Comparison of ENCODE assay signal across 1 cellular context in the genomic region with DNA sequence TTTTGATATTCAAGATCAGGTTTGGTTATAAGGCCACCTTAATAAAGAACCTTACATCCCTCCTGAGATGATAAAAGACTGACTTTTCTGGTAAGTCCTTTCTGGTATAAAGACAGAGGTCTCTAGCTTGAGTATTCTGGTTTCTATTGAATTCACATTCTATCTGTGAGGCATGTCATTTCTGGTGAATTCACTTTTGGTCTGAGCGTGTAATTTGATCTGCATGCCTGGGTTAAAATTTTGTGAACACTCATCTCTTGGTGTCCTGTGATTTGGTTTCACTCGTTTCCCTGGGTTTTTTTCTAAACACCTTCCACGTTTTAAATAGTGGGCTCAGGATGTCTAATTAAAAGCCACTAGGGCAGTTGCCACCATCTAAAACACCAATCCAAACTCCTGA.
TF ChIP-seq lines count a peak whose summit lies in the region.

No MANE protein-coding gene starts in this region.

TF ChIP-seq in GM23338, 12 proteins besides CTCF, POLR2A, EP300 and RAD21 (continued from another document):
- TF ChIP-seq, protein P1, sequence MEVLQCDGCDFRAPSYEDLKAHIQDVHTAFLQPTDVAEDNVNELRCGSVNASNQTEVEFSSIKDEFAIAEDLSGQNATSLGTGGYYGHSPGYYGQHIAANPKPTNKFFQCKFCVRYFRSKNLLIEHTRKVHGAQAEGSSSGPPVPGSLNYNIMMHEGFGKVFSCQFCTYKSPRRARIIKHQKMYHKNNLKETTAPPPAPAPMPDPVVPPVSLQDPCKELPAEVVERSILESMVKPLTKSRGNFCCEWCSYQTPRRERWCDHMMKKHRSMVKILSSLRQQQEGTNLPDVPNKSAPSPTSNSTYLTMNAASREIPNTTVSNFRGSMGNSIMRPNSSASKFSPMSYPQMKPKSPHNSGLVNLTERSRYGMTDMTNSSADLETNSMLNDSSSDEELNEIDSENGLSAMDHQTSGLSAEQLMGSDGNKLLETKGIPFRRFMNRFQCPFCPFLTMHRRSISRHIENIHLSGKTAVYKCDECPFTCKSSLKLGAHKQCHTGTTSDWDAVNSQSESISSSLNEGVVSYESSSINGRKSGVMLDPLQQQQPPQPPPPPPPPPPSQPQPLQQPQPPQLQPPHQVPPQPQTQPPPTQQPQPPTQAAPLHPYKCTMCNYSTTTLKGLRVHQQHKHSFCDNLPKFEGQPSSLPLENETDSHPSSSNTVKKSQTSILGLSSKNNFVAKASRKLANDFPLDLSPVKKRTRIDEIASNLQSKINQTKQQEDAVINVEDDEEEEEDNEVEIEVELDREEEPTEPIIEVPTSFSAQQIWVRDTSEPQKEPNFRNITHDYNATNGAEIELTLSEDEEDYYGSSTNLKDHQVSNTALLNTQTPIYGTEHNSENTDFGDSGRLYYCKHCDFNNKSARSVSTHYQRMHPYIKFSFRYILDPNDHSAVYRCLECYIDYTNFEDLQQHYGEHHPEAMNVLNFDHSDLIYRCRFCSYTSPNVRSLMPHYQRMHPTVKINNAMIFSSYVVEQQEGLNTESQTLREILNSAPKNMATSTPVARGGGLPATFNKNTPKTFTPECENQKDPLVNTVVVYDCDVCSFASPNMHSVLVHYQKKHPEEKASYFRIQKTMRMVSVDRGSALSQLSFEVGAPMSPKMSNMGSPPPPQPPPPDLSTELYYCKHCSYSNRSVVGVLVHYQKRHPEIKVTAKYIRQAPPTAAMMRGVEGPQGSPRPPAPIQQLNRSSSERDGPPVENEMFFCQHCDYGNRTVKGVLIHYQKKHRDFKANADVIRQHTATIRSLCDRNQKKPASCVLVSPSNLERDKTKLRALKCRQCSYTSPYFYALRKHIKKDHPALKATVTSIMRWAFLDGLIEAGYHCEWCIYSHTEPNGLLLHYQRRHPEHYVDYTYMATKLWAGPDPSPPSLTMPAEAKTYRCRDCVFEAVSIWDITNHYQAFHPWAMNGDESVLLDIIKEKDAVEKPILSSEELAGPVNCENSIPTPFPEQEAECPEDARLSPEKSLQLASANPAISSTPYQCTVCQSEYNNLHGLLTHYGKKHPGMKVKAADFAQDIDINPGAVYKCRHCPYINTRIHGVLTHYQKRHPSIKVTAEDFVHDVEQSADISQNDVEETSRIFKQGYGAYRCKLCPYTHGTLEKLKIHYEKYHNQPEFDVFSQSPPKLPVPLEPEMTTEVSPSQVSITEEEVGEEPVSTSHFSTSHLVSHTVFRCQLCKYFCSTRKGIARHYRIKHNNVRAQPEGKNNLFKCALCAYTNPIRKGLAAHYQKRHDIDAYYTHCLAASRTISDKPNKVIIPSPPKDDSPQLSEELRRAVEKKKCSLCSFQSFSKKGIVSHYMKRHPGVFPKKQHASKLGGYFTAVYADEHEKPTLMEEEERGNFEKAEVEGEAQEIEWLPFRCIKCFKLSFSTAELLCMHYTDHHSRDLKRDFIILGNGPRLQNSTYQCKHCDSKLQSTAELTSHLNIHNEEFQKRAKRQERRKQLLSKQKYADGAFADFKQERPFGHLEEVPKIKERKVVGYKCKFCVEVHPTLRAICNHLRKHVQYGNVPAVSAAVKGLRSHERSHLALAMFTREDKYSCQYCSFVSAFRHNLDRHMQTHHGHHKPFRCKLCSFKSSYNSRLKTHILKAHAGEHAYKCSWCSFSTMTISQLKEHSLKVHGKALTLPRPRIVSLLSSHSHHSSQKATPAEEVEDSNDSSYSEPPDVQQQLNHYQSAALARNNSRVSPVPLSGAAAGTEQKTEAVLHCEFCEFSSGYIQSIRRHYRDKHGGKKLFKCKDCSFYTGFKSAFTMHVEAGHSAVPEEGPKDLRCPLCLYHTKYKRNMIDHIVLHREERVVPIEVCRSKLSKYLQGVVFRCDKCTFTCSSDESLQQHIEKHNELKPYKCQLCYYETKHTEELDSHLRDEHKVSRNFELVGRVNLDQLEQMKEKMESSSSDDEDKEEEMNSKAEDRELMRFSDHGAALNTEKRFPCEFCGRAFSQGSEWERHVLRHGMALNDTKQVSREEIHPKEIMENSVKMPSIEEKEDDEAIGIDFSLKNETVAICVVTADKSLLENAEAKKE (CRISPR knock-in tag; IDR thresholded peaks at IDR 0.05): no peak
- TF ChIP-seq JUNB (IDR thresholded peaks at IDR 0.05; ENCODE audit: unreplicated experiment): no peak
- no peak for TF ChIP-seq ZNF114 (CRISPR knock-in tag; IDR thresholded peaks at IDR 0.05)
- TF ChIP-seq POLR2AphosphoS5 (IDR thresholded peaks at IDR 0.05; ENCODE audit: low read depth): no peak
- no peak for TF ChIP-seq EZH2 (IDR thresholded peaks at IDR 0.05; ENCODE audit: low read depth, unreplicated experiment)
- no peak for TF ChIP-seq ZNF331 (CRISPR knock-in tag; IDR thresholded peaks at IDR 0.05; ENCODE audit: low read depth)
- TF ChIP-seq, protein P2, sequence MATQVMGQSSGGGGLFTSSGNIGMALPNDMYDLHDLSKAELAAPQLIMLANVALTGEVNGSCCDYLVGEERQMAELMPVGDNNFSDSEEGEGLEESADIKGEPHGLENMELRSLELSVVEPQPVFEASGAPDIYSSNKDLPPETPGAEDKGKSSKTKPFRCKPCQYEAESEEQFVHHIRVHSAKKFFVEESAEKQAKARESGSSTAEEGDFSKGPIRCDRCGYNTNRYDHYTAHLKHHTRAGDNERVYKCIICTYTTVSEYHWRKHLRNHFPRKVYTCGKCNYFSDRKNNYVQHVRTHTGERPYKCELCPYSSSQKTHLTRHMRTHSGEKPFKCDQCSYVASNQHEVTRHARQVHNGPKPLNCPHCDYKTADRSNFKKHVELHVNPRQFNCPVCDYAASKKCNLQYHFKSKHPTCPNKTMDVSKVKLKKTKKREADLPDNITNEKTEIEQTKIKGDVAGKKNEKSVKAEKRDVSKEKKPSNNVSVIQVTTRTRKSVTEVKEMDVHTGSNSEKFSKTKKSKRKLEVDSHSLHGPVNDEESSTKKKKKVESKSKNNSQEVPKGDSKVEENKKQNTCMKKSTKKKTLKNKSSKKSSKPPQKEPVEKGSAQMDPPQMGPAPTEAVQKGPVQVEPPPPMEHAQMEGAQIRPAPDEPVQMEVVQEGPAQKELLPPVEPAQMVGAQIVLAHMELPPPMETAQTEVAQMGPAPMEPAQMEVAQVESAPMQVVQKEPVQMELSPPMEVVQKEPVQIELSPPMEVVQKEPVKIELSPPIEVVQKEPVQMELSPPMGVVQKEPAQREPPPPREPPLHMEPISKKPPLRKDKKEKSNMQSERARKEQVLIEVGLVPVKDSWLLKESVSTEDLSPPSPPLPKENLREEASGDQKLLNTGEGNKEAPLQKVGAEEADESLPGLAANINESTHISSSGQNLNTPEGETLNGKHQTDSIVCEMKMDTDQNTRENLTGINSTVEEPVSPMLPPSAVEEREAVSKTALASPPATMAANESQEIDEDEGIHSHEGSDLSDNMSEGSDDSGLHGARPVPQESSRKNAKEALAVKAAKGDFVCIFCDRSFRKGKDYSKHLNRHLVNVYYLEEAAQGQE (IDR thresholded peaks at IDR 0.05; ENCODE audit: unreplicated experiment): no peak
- no peak for TF ChIP-seq STAT1 (IDR thresholded peaks at IDR 0.05; ENCODE audit: unreplicated experiment)
- no peak for TF ChIP-seq NANOG (IDR thresholded peaks at IDR 0.05; ENCODE audit: borderline replicate concordance)
